ENCODE assay signal across 2 cellular contexts in genomic region chr3:39187372-39188155, GRCh38.
A peak's percentile ranks its signal among the peaks of the same experiment; 100 is the strongest.
TF ChIP-seq lines count a peak whose summit lies in the region.

No MANE protein-coding gene starts in this region.

TF ChIP-seq in IMR-90, 13 proteins besides CTCF, POLR2A, EP300 and RAD21:
- TF ChIP-seq ELK1 (IDR thresholded peaks at IDR 0.05; ENCODE audit: borderline replicate concordance, low read depth, low read length), result no peak
- TF ChIP-seq SMC3 (IDR thresholded peaks at IDR 0.05; ENCODE audit: low read depth, low read length), result no peak
- TF ChIP-seq MAZ (IDR thresholded peaks at IDR 0.05; ENCODE audit: borderline replicate concordance, low read depth, low read length), result no peak
- TF ChIP-seq FOS (IDR thresholded peaks at IDR 0.05; ENCODE audit: low read depth, low read length), result no peak
- no peak for TF ChIP-seq NFE2L2 (IDR thresholded peaks at IDR 0.05; ENCODE audit: low read depth, low read length)

TF ChIP-seq in K562, 482 proteins besides CTCF, POLR2A, EP300 and RAD21:
- TF ChIP-seq ZNF717 (CRISPR knock-in tag; IDR thresholded peaks at IDR 0.05) (no peak), NBN (IDR thresholded peaks at IDR 0.05; ENCODE audit: low read depth) (no peak), NR2C2 (CRISPR knock-in tag; IDR thresholded peaks at IDR 0.05) (0 out of 2 replicates have a peak, but pooled peaks have one; percentile 33), NR2C2 (tag; IDR thresholded peaks at IDR 0.05) (no peak), MBD1 (CRISPR knock-in tag; IDR thresholded peaks at IDR 0.05) (no peak), POLR2H (tag; IDR thresholded peaks at IDR 0.05; ENCODE audit: low read depth) (no peak), FOXK2 (conservative IDR thresholded peaks at IDR 0.05 in 1 of 2, IDR thresholded peaks at IDR 0.05 in 1 of 2; ENCODE audit: low read depth in 2 of 2) (no peak), GTF2B (IDR thresholded peaks at IDR 0.05; ENCODE audit: extremely low read depth, insufficient read length) (no peak), TBP (optimal IDR thresholded peaks at IDR 0.05; ENCODE audit: low read depth, low read length) (no peak), NR2C1 (IDR thresholded peaks at IDR 0.05) (peak; percentile 57), NR2C1 (tag; IDR thresholded peaks at IDR 0.05) (0 out of 2 replicates have a peak, but pooled peaks have one; percentile 43)
TF ChIP-seq in K562: peak in this region for 2.
